In the genomic region with DNA sequence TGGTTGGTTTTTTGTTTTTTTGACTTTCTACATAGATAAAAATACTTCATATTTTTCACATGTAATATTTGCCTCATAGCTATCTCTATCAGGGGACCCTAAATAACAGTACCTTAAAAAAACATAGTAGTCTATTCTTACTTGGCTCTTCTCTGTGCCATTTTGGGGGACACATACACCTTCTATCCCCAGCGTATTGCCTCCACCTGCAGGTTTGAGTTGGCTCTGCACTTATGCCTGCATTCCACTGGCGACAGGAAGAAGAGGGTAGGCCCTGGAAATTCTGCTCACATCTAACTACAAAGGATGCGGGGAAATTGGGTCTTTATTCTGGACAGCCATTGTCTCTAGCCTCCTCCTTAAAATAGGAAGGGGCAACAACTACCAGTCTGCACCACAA, we compare ENCODE assay signal across 2 cellular contexts.
TF ChIP-seq lines count a peak whose summit lies in the region.

No MANE protein-coding gene starts in this region.

TF ChIP-seq in IMR-90, 13 proteins besides CTCF, POLR2A, EP300 and RAD21:
- TF ChIP-seq SMC3 (IDR thresholded peaks at IDR 0.05; ENCODE audit: low read depth, low read length), result no peak
- no peak for TF ChIP-seq CEBPB (IDR thresholded peaks at IDR 0.05; ENCODE audit: low read depth, low read length)
- TF ChIP-seq MAZ (IDR thresholded peaks at IDR 0.05; ENCODE audit: borderline replicate concordance, low read depth, low read length), result no peak
- TF ChIP-seq MXI1 (IDR thresholded peaks at IDR 0.05; ENCODE audit: borderline replicate concordance, low read depth, low read length), result no peak
- no peak for TF ChIP-seq BHLHE40 (IDR thresholded peaks at IDR 0.05; ENCODE audit: low read depth, low read length)
- no peak for TF ChIP-seq MAFK (IDR thresholded peaks at IDR 0.05; ENCODE audit: low read depth, low read length)
- no peak for TF ChIP-seq RCOR1 (IDR thresholded peaks at IDR 0.05; ENCODE audit: insufficient replicate concordance, low read length)
- no peak for TF ChIP-seq CHD1 (IDR thresholded peaks at IDR 0.05; ENCODE audit: low read depth, low read length)
- no peak for TF ChIP-seq FOS (IDR thresholded peaks at IDR 0.05; ENCODE audit: low read depth, low read length)
- TF ChIP-seq, protein P1, sequence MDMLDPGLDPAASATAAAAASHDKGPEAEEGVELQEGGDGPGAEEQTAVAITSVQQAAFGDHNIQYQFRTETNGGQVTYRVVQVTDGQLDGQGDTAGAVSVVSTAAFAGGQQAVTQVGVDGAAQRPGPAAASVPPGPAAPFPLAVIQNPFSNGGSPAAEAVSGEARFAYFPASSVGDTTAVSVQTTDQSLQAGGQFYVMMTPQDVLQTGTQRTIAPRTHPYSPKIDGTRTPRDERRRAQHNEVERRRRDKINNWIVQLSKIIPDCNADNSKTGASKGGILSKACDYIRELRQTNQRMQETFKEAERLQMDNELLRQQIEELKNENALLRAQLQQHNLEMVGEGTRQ (IDR thresholded peaks at IDR 0.05; ENCODE audit: low read depth, low read length), result no peak

TF ChIP-seq in K562, 482 proteins besides CTCF, POLR2A, EP300 and RAD21:
- no peak for TF ChIP-seq NR3C1 (CRISPR knock-in tag; IDR thresholded peaks at IDR 0.05)
TF ChIP-seq in K562: peak in this region for 0.
